Comparison of ENCODE assay signal across 18 cellular contexts in genomic region chr1:82932207-82932606, GRCh38.
"Had no signal": no experiment of that assay in that cellular context is flagged by ENCODE, and none has a peak within 500 bp of the region (broad histone marks: within the 10 kb centered on the region; RNA-seq: fewer than 3 reads in every experiment).

No MANE protein-coding gene starts in this region.

- DNase-seq: hippocampal formation; kidney; left colon; left ventricle myocardium inferior; naive thymus-derived CD8-positive, alpha-beta T cell; ovary; right lobe of liver; stimulated activated CD4-positive, alpha-beta T cell treated with anti-CD3 and anti-CD28 coated beads, Interleukin-1b, Interleukin-23, amount 100 ng/mL, for 48 hours; stimulated activated CD4-positive, alpha-beta T cell treated with anti-CD3 and anti-CD28 coated beads, Interleukin-2, amount 100 ng/mL, for 48 hours; stimulated activated CD4-positive, alpha-beta T cell treated with anti-CD3 and anti-CD28 coated beads, Interleukin-4, amount 100 ng/mL, for 4 hours; stimulated activated CD8-positive, alpha-beta memory T cell treated with anti-CD3 and anti-CD28 coated beads, Interleukin-4, amount 100 ng/mL, for 48 hours; stimulated activated naive CD4-positive, alpha-beta T cell treated with Interleukin-2 at 50 U/mL for 16 hours; stimulated activated naive CD8-positive, alpha-beta T cell treated with anti-CD3 and anti-CD28 coated beads, Interleukin-15, amount 100 ng/mL, for 72 hours; substantia nigra; uterus had no signal

- H3K4me1 Mint-ChIP-seq: stimulated activated memory B cell treated with anti-CD40 and anti-IgM and Interleukin-4, amounts not matched to agents 10 μg/mL and 1 μg/mL and 100 μg/mL, for 72 hours; stimulated activated naive CD8-positive, alpha-beta T cell treated with anti-CD3 and anti-CD28 coated beads, Interleukin-15, amount 100 ng/mL, for 72 hours had no signal

- H3K27me3 Mint-ChIP-seq: progenitor cell of endocrine pancreas, type B pancreatic cell had no signal

- H3K4me3 Mint-ChIP-seq: naive thymus-derived CD8-positive, alpha-beta T cell; stimulated activated memory B cell treated with anti-CD40 and anti-IgM and Interleukin-4, amounts not matched to agents 10 μg/mL and 1 μg/mL and 100 μg/mL, for 72 hours; stimulated activated naive CD8-positive, alpha-beta T cell treated with anti-CD3 and anti-CD28 coated beads, Interleukin-15, amount 100 ng/mL, for 72 hours; type B pancreatic cell had no signal

- H3K36me3 Mint-ChIP-seq: naive thymus-derived CD8-positive, alpha-beta T cell; stimulated activated memory B cell treated with anti-CD40 and anti-IgM and Interleukin-4, amounts not matched to agents 10 μg/mL and 1 μg/mL and 100 μg/mL, for 72 hours had no signal

- H3K27ac Mint-ChIP-seq: naive thymus-derived CD8-positive, alpha-beta T cell; progenitor cell of endocrine pancreas; stimulated activated memory B cell treated with anti-CD40 and anti-IgM and Interleukin-4, amounts not matched to agents 10 μg/mL and 1 μg/mL and 100 μg/mL, for 72 hours; type B pancreatic cell had no signal
